Comparison of ENCODE assay signal across 23 cellular contexts in genomic region chr7:35529713-35530112, GRCh38.
"Had no signal": no experiment of that assay in that cellular context is flagged by ENCODE, and none has a peak within 500 bp of the region (broad histone marks: within the 10 kb centered on the region; RNA-seq: fewer than 3 reads in every experiment).

No MANE protein-coding gene starts in this region.

- H3K36me3 Mint-ChIP-seq: T-cell had no signal

- ATAC-seq: HepG2, T-cell had no signal

- H3K36me3 ChIP-seq: MG63 had no signal

- H3K27me3 ChIP-seq: MG63 had no signal

- DNase-seq: IMR-90; Karpas-422; KG1; MG63; NCI-H1092 treated with DMSO at 0.1 percent for 48 hours; NCI-H1436; NCI-H187; NCI-H2029; NCI-H2081 treated with DMSO at 0.1 percent for 48 hours; NCI-H2171; NCI-H226; NCI-H446; NCI-H510A; NCI-H524 treated with DMSO at 0.1 percent for 48 hours; NCI-H69; NCI-H774; NK-92 treated with Interleukin-12 subunit alpha and Interleukin-12 subunit beta, amount 100 ng/mL, for 24 hours; RPMI8226; SHP77; SK-N-SH; SW 1271; T-cell had no signal

- H3K9me3 Mint-ChIP-seq: T-cell had no signal

- H3K9me3 ChIP-seq: MG63, SK-N-SH had no signal

- H3K27ac Mint-ChIP-seq: T-cell had no signal

- H3K4me3 Mint-ChIP-seq: T-cell had no signal

- H3K4me2 ChIP-seq: SK-N-SH had no signal

- H3K4me1 Mint-ChIP-seq: T-cell had no signal

- H3K9ac ChIP-seq: SK-N-SH had no signal

- H3K4me3 ChIP-seq: MG63 had no signal
